ENCODE assay signal across 33 cellular contexts in genomic region chr11:59968395-59968783, GRCh38. TPM values are rescaled to one million over a fixed set of nuclear protein-coding genes. Genes with fewer than 3 reads are reported as not detected.
"Had no signal": no experiment of that assay in that cellular context is flagged by ENCODE, and none has a peak within 500 bp of the region (broad histone marks: within the 10 kb centered on the region; RNA-seq: fewer than 3 reads in every experiment).

No MANE protein-coding gene starts in this region.

- DNase-seq: stimulated activated CD4-positive, alpha-beta T cell treated with anti-CD3 and anti-CD28 coated beads, Interleukin-2, amount 100 ng/mL, for 48 hours; stimulated activated CD4-positive, alpha-beta T cell treated with anti-CD3 and anti-CD28 coated beads, Interleukin-4, amount 100 ng/mL, for 1 hour; stimulated activated CD4-positive, alpha-beta T cell treated with anti-CD3 and anti-CD28 coated beads, Interleukin-4, amount 100 ng/mL, for 24 hours; stimulated activated CD4-positive, alpha-beta T cell treated with anti-CD3 and anti-CD28 coated beads, Interleukin-4, amount 100 ng/mL, for 4 hours; stimulated activated CD8-positive, alpha-beta memory T cell treated with anti-CD3 and anti-CD28 coated beads, Interleukin-4, amount 100 ng/mL, for 48 hours; stimulated activated naive B cell treated with anti-CD40 and anti-IgM and Interleukin-4, amounts not matched to agents 10 μg/mL and 1 μg/mL and 100 μg/mL, for 72 hours; stimulated activated naive CD4-positive, alpha-beta T cell; stimulated activated naive CD4-positive, alpha-beta T cell treated with Interleukin-2 at 50 U/mL for 16 hours; stimulated activated naive CD8-positive, alpha-beta T cell treated with anti-CD3 and anti-CD28 coated beads, Interleukin-15, amount 100 ng/mL, for 72 hours; stimulated activated naive CD8-positive, alpha-beta T cell treated with anti-CD3 and anti-CD28 coated beads, Interleukin-15, Interleukin-2, amounts not matched to agents 100 U/mL and 50 U/mL, for 24 hours; stomach; substantia nigra; testis; thyroid gland; tibial artery; transverse colon; upper lobe of left lung; upper lobe of right lung; uterus had no signal

- H3K27me3 Mint-ChIP-seq: stimulated activated memory B cell treated with anti-CD40 and anti-IgM and Interleukin-4, amounts not matched to agents 10 μg/mL and 1 μg/mL and 100 μg/mL, for 72 hours; stimulated activated naive B cell treated with anti-CD40 and anti-IgM and Interleukin-4, amounts not matched to agents 10 μg/mL and 1 μg/mL and 100 μg/mL, for 72 hours; stimulated activated naive CD8-positive, alpha-beta T cell treated with anti-CD3 and anti-CD28 coated beads, Interleukin-15, amount 100 ng/mL, for 72 hours; type B pancreatic cell had no signal

- H3K27ac Mint-ChIP-seq: stimulated activated effector memory CD8-positive, alpha-beta T cell treated with anti-CD3 and anti-CD28 coated beads, Interleukin-12 subunit alpha, Interleukin-12 subunit beta, amount 100 ng/mL, for 72 hours; stimulated activated memory B cell treated with anti-CD40 and anti-IgM and Interleukin-4, amounts not matched to agents 10 μg/mL and 1 μg/mL and 100 μg/mL, for 72 hours; stimulated activated naive B cell treated with anti-CD40 and anti-IgM and Interleukin-4, amounts not matched to agents 10 μg/mL and 1 μg/mL and 100 μg/mL, for 72 hours; stimulated activated naive CD8-positive, alpha-beta T cell treated with anti-CD3 and anti-CD28 coated beads, Interleukin-15, amount 100 ng/mL, for 72 hours; stimulated activated naive CD8-positive, alpha-beta T cell treated with anti-CD3 and anti-CD28 coated beads, Interleukin-15, Interleukin-2, amounts not matched to agents 100 ng/mL and 50 ng/mL, for 24 hours; type B pancreatic cell had no signal

- H3K4me1 ChIP-seq: suprapubic skin, testis, thyroid gland, tibial artery, tibial nerve, upper lobe of left lung, upper lobe of right lung, uterus, vagina had no signal

- H3K9me3 ChIP-seq: stomach, suprapubic skin, testis, thoracic aorta, thyroid gland, tibial artery, tibial nerve, transverse colon, upper lobe of left lung, upper lobe of right lung, uterus, vagina had no signal

- H3K27me3 ChIP-seq: stomach, suprapubic skin, testis, thyroid gland, tibial artery, tibial nerve, transverse colon, upper lobe of left lung, upper lobe of right lung, uterus, vagina had no signal

- H3K36me3 ChIP-seq: stomach, suprapubic skin, thoracic aorta, thyroid gland, tibial artery, tibial nerve, transverse colon, upper lobe of left lung, upper lobe of right lung, uterus, vagina had no signal

- H3K27ac ChIP-seq: stomach, suprapubic skin, testis, thoracic aorta, thyroid gland, tibial artery, tibial nerve, transverse colon, upper lobe of left lung, upper lobe of right lung, uterus, vagina had no signal

- H3K9me3 Mint-ChIP-seq: stimulated activated effector memory CD8-positive, alpha-beta T cell treated with anti-CD3 and anti-CD28 coated beads, Interleukin-12 subunit alpha, Interleukin-12 subunit beta, amount 100 ng/mL, for 72 hours; stimulated activated memory B cell treated with anti-CD40 and anti-IgM and Interleukin-4, amounts not matched to agents 10 μg/mL and 1 μg/mL and 100 μg/mL, for 72 hours; stimulated activated naive B cell treated with anti-CD40 and anti-IgM and Interleukin-4, amounts not matched to agents 10 μg/mL and 1 μg/mL and 100 μg/mL, for 72 hours; stimulated activated naive CD8-positive, alpha-beta T cell treated with anti-CD3 and anti-CD28 coated beads, Interleukin-15, amount 100 ng/mL, for 72 hours; stimulated activated naive CD8-positive, alpha-beta T cell treated with anti-CD3 and anti-CD28 coated beads, Interleukin-15, Interleukin-2, amounts not matched to agents 100 ng/mL and 50 ng/mL, for 24 hours; type B pancreatic cell had no signal

- H3K4me3 Mint-ChIP-seq: stimulated activated effector memory CD8-positive, alpha-beta T cell treated with anti-CD3 and anti-CD28 coated beads, Interleukin-12 subunit alpha, Interleukin-12 subunit beta, amount 100 ng/mL, for 72 hours; stimulated activated memory B cell treated with anti-CD40 and anti-IgM and Interleukin-4, amounts not matched to agents 10 μg/mL and 1 μg/mL and 100 μg/mL, for 72 hours; stimulated activated naive B cell treated with anti-CD40 and anti-IgM and Interleukin-4, amounts not matched to agents 10 μg/mL and 1 μg/mL and 100 μg/mL, for 72 hours; stimulated activated naive CD8-positive, alpha-beta T cell treated with anti-CD3 and anti-CD28 coated beads, Interleukin-15, amount 100 ng/mL, for 72 hours; stimulated activated naive CD8-positive, alpha-beta T cell treated with anti-CD3 and anti-CD28 coated beads, Interleukin-15, Interleukin-2, amounts not matched to agents 100 ng/mL and 50 ng/mL, for 24 hours; type B pancreatic cell had no signal

- H3K36me3 Mint-ChIP-seq: stimulated activated effector memory CD8-positive, alpha-beta T cell treated with anti-CD3 and anti-CD28 coated beads, Interleukin-12 subunit alpha, Interleukin-12 subunit beta, amount 100 ng/mL, for 72 hours; stimulated activated memory B cell treated with anti-CD40 and anti-IgM and Interleukin-4, amounts not matched to agents 10 μg/mL and 1 μg/mL and 100 μg/mL, for 72 hours; stimulated activated naive B cell treated with anti-CD40 and anti-IgM and Interleukin-4, amounts not matched to agents 10 μg/mL and 1 μg/mL and 100 μg/mL, for 72 hours; type B pancreatic cell had no signal

- FAIRE-seq: urothelium cell line had no signal

- H3K4me1 Mint-ChIP-seq: stimulated activated effector memory CD8-positive, alpha-beta T cell treated with anti-CD3 and anti-CD28 coated beads, Interleukin-12 subunit alpha, Interleukin-12 subunit beta, amount 100 ng/mL, for 72 hours; stimulated activated memory B cell treated with anti-CD40 and anti-IgM and Interleukin-4, amounts not matched to agents 10 μg/mL and 1 μg/mL and 100 μg/mL, for 72 hours; stimulated activated naive B cell treated with anti-CD40 and anti-IgM and Interleukin-4, amounts not matched to agents 10 μg/mL and 1 μg/mL and 100 μg/mL, for 72 hours; stimulated activated naive CD8-positive, alpha-beta T cell treated with anti-CD3 and anti-CD28 coated beads, Interleukin-15, amount 100 ng/mL, for 72 hours had no signal

- H3K4me3 ChIP-seq: stomach, suprapubic skin, testis, thoracic aorta, thyroid gland, tibial artery, tibial nerve, transverse colon, upper lobe of left lung, upper lobe of right lung, uterus, vagina had no signal

- ATAC-seq: stimulated activated effector memory CD8-positive, alpha-beta T cell treated with anti-CD3 and anti-CD28 coated beads, Interleukin-12 subunit alpha, Interleukin-12 subunit beta, amount 100 ng/mL, for 72 hours; stimulated activated memory B cell treated with anti-CD40 and anti-IgM and Interleukin-4, amounts not matched to agents 10 μg/mL and 1 μg/mL and 100 μg/mL, for 72 hours; stimulated activated naive B cell treated with anti-CD40 and anti-IgM and Interleukin-4, amounts not matched to agents 10 μg/mL and 1 μg/mL and 100 μg/mL, for 72 hours; stimulated activated naive CD8-positive, alpha-beta T cell treated with anti-CD3 and anti-CD28 coated beads, Interleukin-15, amount 100 ng/mL, for 72 hours; stimulated activated naive CD8-positive, alpha-beta T cell treated with anti-CD3 and anti-CD28 coated beads, Interleukin-15, Interleukin-2, amounts not matched to agents 100 U/mL and 50 U/mL, for 24 hours; upper lobe of right lung had no signal

RNA-seq across cellular contexts. Expression of gene OOSP4A, which starts 4.6 kb away (rescaled TPM):
- total RNA-seq: stomach, subcutaneous adipose tissue, suprapubic skin, temporal lobe, testis, thoracic aorta, thyroid gland, tibial nerve, transverse colon, upper lobe of left lung, upper lobe of right lung, ureter, urinary bladder, uterus, vagina had no signal
- polyA plus RNA-seq: stomach, urinary bladder had no signal

RNA-seq across cellular contexts. Expression of gene OOSP1, which starts 30.2 kb away (rescaled TPM):
- total RNA-seq: stomach, subcutaneous adipose tissue, suprapubic skin, thoracic aorta, thyroid gland, tibial nerve, transverse colon, upper lobe of right lung, ureter, uterus, vagina had no signal
- polyA plus RNA-seq: stomach, thymus, urinary bladder had no signal

RNA-seq across cellular contexts. Expression of gene OOSP4B, which starts 48.6 kb away (rescaled TPM):
- total RNA-seq: stomach, subcutaneous adipose tissue, suprapubic skin, temporal lobe, thoracic aorta, thyroid gland, tibial nerve, transverse colon, upper lobe of left lung, upper lobe of right lung, ureter, urinary bladder, uterus, vagina had no signal
- polyA plus RNA-seq: stomach, urinary bladder had no signal
